Comparison of ENCODE assay signal across 8 cellular contexts in the genomic region with DNA sequence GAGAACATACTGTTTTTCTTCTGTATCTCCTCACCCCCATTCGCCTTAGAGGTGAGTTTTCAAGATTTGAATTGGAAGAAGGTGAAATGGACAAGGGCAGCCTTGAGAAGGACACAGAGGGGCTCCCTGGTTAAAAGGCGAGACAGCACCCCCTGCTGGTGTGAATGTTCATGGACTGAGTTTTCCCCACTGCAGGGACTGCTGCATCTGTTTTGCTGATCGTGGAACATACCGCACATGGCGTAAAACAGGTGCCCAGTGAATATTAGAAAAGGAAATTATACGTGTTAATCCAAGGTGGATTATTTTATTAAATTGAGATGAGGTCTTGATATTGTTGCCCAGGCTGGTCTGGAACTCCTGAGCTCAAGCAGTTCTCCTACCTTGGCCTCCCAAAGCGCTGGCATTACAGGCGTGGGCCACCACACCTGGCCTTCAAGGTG. TPM values are rescaled to one million over a fixed set of nuclear protein-coding genes. Genes with fewer than 3 reads are reported as not detected.
DNase-seq lines count a peak whose midpoint lies in the region; ATAC-seq and TF ChIP-seq lines count a peak whose summit lies in the region.

No MANE protein-coding gene starts in this region.

- no peak overlapping the region for H3K9ac ChIP-seq in parathyroid adenoma

- in situ Hi-C loops in Caki2 (cut with HindIII; ENCODE audit: low pct_unique_long_range_greater_than_20kb, low sequenced_read_pairs), result no loop called here

- intact Hi-C loops in tibial artery (cut with DNase I; ENCODE audit: low total_unique reads), result no loop called here

- H3K36me3 ChIP-seq in SJCRH30, result peaks cover 19% of the 10 kb centered on the region; the same call in 1 of the 2 replicates
- no peaks in the 10 kb centered on the region for H3K36me3 ChIP-seq in parathyroid adenoma (ENCODE audit: control insufficient read depth, insufficient read depth, low read length)
- peaks cover 69 to 97% (median 93%) of the 10 kb centered on the region in 3 donors for H3K36me3 ChIP-seq in tibial artery

- H3K4me3 ChIP-seq in SJCRH30 (no peak overlapping the region), parathyroid adenoma (ENCODE audit: low read depth, low read length) (no peak overlapping the region), tibial artery (no peak overlapping the region)

- H3K27ac ChIP-seq in SJCRH30 (no peak overlapping the region), parathyroid adenoma (no peak overlapping the region), tibial artery (peak overlapping the region in 1 of 2 donors; percentile 40)

- H3K27me3 ChIP-seq in SJCRH30, result no peaks in the 10 kb centered on the region
- H3K27me3 ChIP-seq in parathyroid adenoma (ENCODE audit: control insufficient read depth, insufficient read depth, low read length), result no peaks in the 10 kb centered on the region
- no peaks in the 10 kb centered on the region for H3K27me3 ChIP-seq in tibial artery

- peak; percentile 75 for TF ChIP-seq RAD21 in Ishikawa (IDR thresholded peaks at IDR 0.05; ENCODE audit: low read depth)

- no peak for TF ChIP-seq EP300 in Ishikawa (IDR thresholded peaks at IDR 0.05; ENCODE audit: borderline replicate concordance)

- H3K4me2 ChIP-seq in parathyroid adenoma (ENCODE audit: low read length), result no peak overlapping the region

- H3K9me3 ChIP-seq in SJCRH30 (replicated peaks) (no peaks in the 10 kb centered on the region), parathyroid adenoma (ENCODE audit: control insufficient read depth, low read length) (no peaks in the 10 kb centered on the region), tibial artery (no peaks in the 10 kb centered on the region)

- no peak for ATAC-seq in GM21529 (IDR thresholded peaks at IDR 0.05; ENCODE audit: unreplicated experiment)

- H2AFZ ChIP-seq in parathyroid adenoma, result no peak overlapping the region

- H3K79me2 ChIP-seq in parathyroid adenoma, result no peaks in the 10 kb centered on the region

- TF ChIP-seq CTCF in parathyroid adenoma (IDR thresholded peaks at IDR 0.05) (peak; percentile 69), tibial artery (IDR thresholded peaks at IDR 0.05) (peak; percentile 63 to 77)

- H3K4me1 ChIP-seq in SJCRH30 (no peaks in the 10 kb centered on the region), parathyroid adenoma (no peaks in the 10 kb centered on the region), tibial artery (no peaks in the 10 kb centered on the region)

- DNase-seq in Caki2 (ENCODE audit: low read depth), result peak; percentile 49
- DNase-seq in SJCRH30, result peak; percentile 68 to 88
- peak; percentile 70 for DNase-seq in activated gamma-delta T cell treated with anti-CD3 and anti-CD28 coated beads, Interleukin-2, amount 50 U/mL, for 16 hours (ENCODE audit: low read depth)
- DNase-seq in germinal center (ENCODE audit: low spot score), result peak; percentile 77
- peak; percentile 83 for DNase-seq in tibial artery

TF ChIP-seq in Ishikawa, 13 proteins besides CTCF, POLR2A, EP300 and RAD21:
- TF ChIP-seq TEAD4 (IDR thresholded peaks at IDR 0.05), result peak; percentile 58
- TF ChIP-seq YY1 (IDR thresholded peaks at IDR 0.05; ENCODE audit: low read depth), result no peak
TF ChIP-seq in Ishikawa: peak in this region for 1.

RNA-seq across cellular contexts. Expression of gene NDE1, which starts 54.5 kb away (rescaled TPM):
- total RNA-seq in Caki2 (2014; rRNA removed; shearing (Covaris generic); ENCODE audit: low replicate concordance), result 50.5 and 73.2 TPM in 2 replicates
- total RNA-seq in SJCRH30 (2014; rRNA removed; shearing (Covaris generic)), result 92.8 and 95.6 TPM in 2 replicates
